In the genomic region with DNA sequence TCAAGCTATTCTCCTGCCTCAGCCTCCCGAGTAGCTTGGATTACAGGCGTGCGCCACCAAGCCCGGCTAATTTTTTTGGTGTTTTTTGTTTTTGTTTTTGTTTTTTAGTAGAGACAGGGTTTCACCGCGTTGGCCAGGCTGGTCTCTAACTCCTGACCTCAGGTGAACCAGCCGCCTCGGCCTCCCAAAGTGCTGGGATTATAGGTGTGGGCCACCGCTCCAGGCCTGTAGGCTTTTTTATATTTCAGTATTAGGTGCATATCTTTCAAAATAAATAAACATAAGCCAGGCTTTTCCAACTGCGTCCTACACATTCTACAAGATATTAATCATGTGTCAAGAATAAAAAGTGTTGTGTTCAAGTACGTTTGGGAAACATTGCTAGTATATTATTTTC, we compare ENCODE assay signal across 10 cellular contexts. TPM values are rescaled to one million over a fixed set of nuclear protein-coding genes. Genes with fewer than 3 reads are reported as not detected.
DNase-seq lines count a peak whose midpoint lies in the region; FAIRE-seq and TF ChIP-seq lines count a peak whose summit lies in the region.
"Not testable (repeated sequence)": the region's sequence is repeated elsewhere in the genome, so short reads cannot be mapped to it uniquely, and the experiment has no call there.
"Had no signal": no experiment of that assay in that cellular context is flagged by ENCODE, and none has a peak within 500 bp of the region (broad histone marks: within the 10 kb centered on the region; RNA-seq: fewer than 3 reads in every experiment).

No MANE protein-coding gene starts in this region.

- TF ChIP-seq EP300 in suprapubic skin (IDR thresholded peaks at IDR 0.05), result not testable (repeated sequence)

- DNase-seq in astrocyte (ENCODE audit: low read depth); epithelial cell of prostate (ENCODE audit: low read depth, low spot score); kidney epithelial cell (ENCODE audit: low read depth); suprapubic skin (ENCODE audit: low spot score in 2 of 2): not testable (repeated sequence)

- H3K4me3 Mint-ChIP-seq in IgD-negative memory B cell (peak overlapping the region; percentile 82 to 95 (median 88)), astrocyte (ENCODE audit: unreplicated experiment) (peak overlapping the region; percentile 81)

- peak overlapping the region; percentile 75 for H2AFZ ChIP-seq in astrocyte (ENCODE audit: low read depth, low read length)

- H3K79me2 ChIP-seq in astrocyte (ENCODE audit: insufficient read depth, low read length), result peaks cover 12% of the 10 kb centered on the region

- H3K27ac ChIP-seq in C4-2B (peak overlapping the region; percentile 73), VCaP (peak overlapping the region; percentile 58), astrocyte (ENCODE audit: low read depth, low read length) (peak overlapping the region; percentile 31), epithelial cell of prostate (peak overlapping the region; percentile 64), neutrophil (peak overlapping the region; percentile 77), suprapubic skin (peak overlapping the region; percentile 89)

- H3K4me1 ChIP-seq in astrocyte (ENCODE audit: insufficient read depth, low read length); suprapubic skin: not testable (repeated sequence)
- H3K4me1 ChIP-seq in neutrophil (ENCODE audit: control insufficient read depth in 1 of 2, insufficient read depth in 1 of 2, low read depth in 1 of 2, low read length in 1 of 2), result peaks cover 7 to 11% of the 10 kb centered on the region in 2 experiments

- H3K27me3 Mint-ChIP-seq in IgD-negative memory B cell; astrocyte (ENCODE audit: low read depth, unreplicated experiment): not testable (repeated sequence)

- not testable (repeated sequence) for TF ChIP-seq CTCF in C4-2B (conservative IDR thresholded peaks at IDR 0.05); VCaP (conservative IDR thresholded peaks at IDR 0.05); astrocyte (IDR thresholded peaks at IDR 0.05; ENCODE audit: insufficient read depth, low read depth, low read length); kidney epithelial cell (IDR thresholded peaks at IDR 0.05; ENCODE audit: insufficient read depth, low read length, poor library complexity, severe bottlenecking); neutrophil (IDR thresholded peaks at IDR 0.05); suprapubic skin (IDR thresholded peaks at IDR 0.05)

- not testable (repeated sequence) for H3K36me3 ChIP-seq in astrocyte (ENCODE audit: insufficient read depth, low read length); kidney epithelial cell (ENCODE audit: control insufficient read depth, insufficient read depth, low read length); neutrophil; suprapubic skin

- not testable (repeated sequence) for H3K9me3 Mint-ChIP-seq in IgD-negative memory B cell; astrocyte (ENCODE audit: unreplicated experiment)

- TF ChIP-seq POLR2A in suprapubic skin (IDR thresholded peaks at IDR 0.05), result not testable (repeated sequence)

- not testable (repeated sequence) for FAIRE-seq in astrocyte (lab: Jason Lieb, UNC)

- H3K27ac Mint-ChIP-seq in IgD-negative memory B cell (peak overlapping the region; percentile 62 to 91 (median 90)), astrocyte (ENCODE audit: unreplicated experiment) (peak overlapping the region; percentile 62)

- not testable (repeated sequence) for H4K20me1 ChIP-seq in astrocyte (ENCODE audit: insufficient read depth, low read length)

- H3K4me3 ChIP-seq in astrocyte (ENCODE audit: insufficient read depth, low read depth, low read length) (peak overlapping the region; percentile 62), kidney epithelial cell (ENCODE audit: low read depth, low read length) (peak overlapping the region; percentile 44), neutrophil (ENCODE audit: low read depth in 1 of 2, low read length in 1 of 2) (peak overlapping the region; percentile 54 to 65), suprapubic skin (peak overlapping the region; percentile 58)

- not testable (repeated sequence) for H3K9me3 ChIP-seq in astrocyte (ENCODE audit: insufficient read depth, low read depth, low read length); neutrophil; suprapubic skin

- peak overlapping the region; percentile 86 for H3K4me2 ChIP-seq in astrocyte (ENCODE audit: low read length)

- H3K36me3 Mint-ChIP-seq in IgD-negative memory B cell; astrocyte (ENCODE audit: low read depth, unreplicated experiment): not testable (repeated sequence)

- H3K4me1 Mint-ChIP-seq in IgD-negative memory B cell; astrocyte (ENCODE audit: low read depth, unreplicated experiment): not testable (repeated sequence)

- H3K9ac ChIP-seq in astrocyte (ENCODE audit: low read length), result peak overlapping the region; percentile 56

- H3K27me3 ChIP-seq in astrocyte (ENCODE audit: insufficient read depth, low read length); kidney epithelial cell (ENCODE audit: control insufficient read depth, insufficient read depth, low read length); neutrophil; suprapubic skin: not testable (repeated sequence)

- WGBS in suprapubic skin, result 37% methylated on average over 7 of the region's 11 CpGs

RNA-seq across cellular contexts. Expression of gene NUTM2F, which starts 45.3 kb away (rescaled TPM):
- not detected for polyA plus RNA-seq in IgD-negative memory B cell
- total RNA-seq in astrocyte (not detected in 2 replicates), kidney epithelial cell (not detected in 2 replicates), suprapubic skin (under 1 TPM in 1 of 4 donors, not detected in 3; 0.24 TPM)
- total RNA-seq: body of pancreas, glomerular endothelial cell had no signal

Comparison
In these comparisons a context has a peak if more than half of its experiments do, and no peak if none do; other contexts are left out.
1. H3K27ac ChIP-seq: peak in every context shown above with its lines; median percentile 89 in suprapubic skin; 77 in neutrophil; 73 in C4-2B; 64 in epithelial cell of prostate; 58 in VCaP; 31 in astrocyte.